ENCODE assay signal across 8 cellular contexts in genomic region chr1:109490029-109490933, GRCh38. TPM values are rescaled to one million over a fixed set of nuclear protein-coding genes. Genes with fewer than 3 reads are reported as not detected.
DNase-seq lines count a peak whose midpoint lies in the region; ATAC-seq and TF ChIP-seq lines count a peak whose summit lies in the region.

No MANE protein-coding gene starts in this region.

- peaks cover 6% of the 10 kb centered on the region for H3K36me3 Mint-ChIP-seq in osteocyte (ENCODE audit: unreplicated experiment)

- H3K27me3 Mint-ChIP-seq in osteocyte (ENCODE audit: unreplicated experiment), result no peaks in the 10 kb centered on the region

- H3K4me1 Mint-ChIP-seq in osteocyte (ENCODE audit: unreplicated experiment), result peaks cover 24% of the 10 kb centered on the region

- peak; percentile 82 for TF ChIP-seq CTCF in osteocyte (IDR thresholded peaks at IDR 0.05)

- H3K27ac Mint-ChIP-seq in osteocyte (ENCODE audit: unreplicated experiment), result no peak overlapping the region

- no peaks in the 10 kb centered on the region for H3K9me3 Mint-ChIP-seq in osteocyte (ENCODE audit: unreplicated experiment)

- H3K4me3 Mint-ChIP-seq in osteocyte (ENCODE audit: unreplicated experiment), result no peak overlapping the region

- ATAC-seq in HG03196 (IDR thresholded peaks at IDR 0.05; ENCODE audit: unreplicated experiment), result no peak

- DNase-seq in DMS53 (lab: John Stamatoyannopoulos, UW) (peak; percentile 77), HT-29 (ENCODE audit: low spot score) (peak; percentile 83), RKO (ENCODE audit: low spot score) (peak; percentile 68), fibroblast of the conjunctiva (ENCODE audit: low read depth) (peak; percentile 47), osteocyte (ENCODE audit: extremely low spot score, unreplicated experiment) (peak; percentile 89), NCI-H2081 treated with DMSO at 0.1 percent for 48 hours (lab: John Stamatoyannopoulos, UW) (no peak)
- DNase-seq in activated T-helper 1 cell treated with anti-CD3 and anti-CD28 coated beads, Interleukin-2, amount 50 U/mL, for 16 hours (ENCODE audit: low read depth in 1 of 2, low spot score in 1 of 2), result peak; percentile 37 to 51

RNA-seq across cellular contexts. Expression of gene CYB561D1, which starts 3.6 kb away (rescaled TPM):
- total RNA-seq in HT-29 (2014; rRNA removed; shearing (Covaris generic)), result 5.9 TPM in 2 replicates
- total RNA-seq in osteocyte, result 10.2 and 10.6 TPM in 2 replicates

RNA-seq across cellular contexts. Expression of gene ATXN7L2, which starts 6.6 kb away (rescaled TPM):
- total RNA-seq in HT-29 (2014; rRNA removed; shearing (Covaris generic)), result 10.8 and 14.1 TPM in 2 replicates
- 6.4 and 6.8 TPM in 2 replicates for total RNA-seq in osteocyte

RNA-seq across cellular contexts. Expression of gene AMIGO1, which starts 19.2 kb away (rescaled TPM):
- total RNA-seq in HT-29 (2014; rRNA removed; shearing (Covaris generic)), result 1.1 and 1.2 TPM in 2 replicates
- 5.2 and 5.4 TPM in 2 replicates for total RNA-seq in osteocyte

RNA-seq across cellular contexts. Expression of gene SYPL2, which starts 23.9 kb away (rescaled TPM):
- not detected in 2 replicates for total RNA-seq in HT-29 (2014; rRNA removed; shearing (Covaris generic))
- 0.59 and 1.1 TPM in 2 replicates for total RNA-seq in osteocyte

RNA-seq across cellular contexts. Expression of gene GPR61, which starts 49.4 kb away (rescaled TPM):
- 0.18 TPM in 1 of 2 replicates, not detected in the other for total RNA-seq in HT-29 (2014; rRNA removed; shearing (Covaris generic))
- not detected in 2 replicates for total RNA-seq in osteocyte
